Comparison of ENCODE assay signal across 1 cellular context in the genomic region with DNA sequence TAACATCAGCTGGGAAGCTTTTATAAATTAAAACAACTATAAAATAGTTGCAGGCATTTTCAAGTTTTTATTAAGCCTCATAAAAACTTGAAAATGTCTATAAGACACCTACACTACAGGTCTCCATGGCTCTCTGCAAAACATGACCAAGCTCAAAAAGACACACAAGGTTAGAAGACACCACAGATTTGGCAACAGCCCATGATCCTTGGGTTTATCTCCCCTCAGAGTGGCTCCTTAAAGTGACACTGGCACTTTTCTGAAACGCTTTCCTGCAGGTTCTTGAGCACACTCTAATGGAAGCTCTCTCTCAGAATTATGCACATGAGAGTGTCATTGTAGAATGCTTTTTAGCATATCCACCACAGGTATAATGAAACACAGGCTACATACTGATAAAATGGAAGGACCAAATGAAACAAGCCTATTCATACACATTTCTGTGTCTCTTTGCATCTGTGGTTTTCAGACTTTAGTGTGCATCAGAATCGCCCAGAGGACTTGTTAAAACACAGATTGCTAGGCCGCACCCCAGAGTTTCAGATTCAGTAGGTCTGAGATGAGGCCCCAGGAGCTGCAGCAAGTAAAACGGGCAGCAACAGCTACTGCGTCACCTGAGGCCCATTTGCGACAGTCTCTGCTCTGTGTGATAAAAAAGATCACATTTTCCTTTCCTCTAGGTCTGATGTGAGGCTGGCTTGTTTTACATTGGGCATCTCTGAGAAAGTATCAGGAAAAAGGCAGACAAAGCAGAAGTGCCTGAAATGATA.
TF ChIP-seq lines count a peak whose summit lies in the region.

No MANE protein-coding gene starts in this region.

TF ChIP-seq in GM12878, 131 proteins besides CTCF, POLR2A, EP300 and RAD21 (continued from another document):
- TF ChIP-seq, protein P1, sequence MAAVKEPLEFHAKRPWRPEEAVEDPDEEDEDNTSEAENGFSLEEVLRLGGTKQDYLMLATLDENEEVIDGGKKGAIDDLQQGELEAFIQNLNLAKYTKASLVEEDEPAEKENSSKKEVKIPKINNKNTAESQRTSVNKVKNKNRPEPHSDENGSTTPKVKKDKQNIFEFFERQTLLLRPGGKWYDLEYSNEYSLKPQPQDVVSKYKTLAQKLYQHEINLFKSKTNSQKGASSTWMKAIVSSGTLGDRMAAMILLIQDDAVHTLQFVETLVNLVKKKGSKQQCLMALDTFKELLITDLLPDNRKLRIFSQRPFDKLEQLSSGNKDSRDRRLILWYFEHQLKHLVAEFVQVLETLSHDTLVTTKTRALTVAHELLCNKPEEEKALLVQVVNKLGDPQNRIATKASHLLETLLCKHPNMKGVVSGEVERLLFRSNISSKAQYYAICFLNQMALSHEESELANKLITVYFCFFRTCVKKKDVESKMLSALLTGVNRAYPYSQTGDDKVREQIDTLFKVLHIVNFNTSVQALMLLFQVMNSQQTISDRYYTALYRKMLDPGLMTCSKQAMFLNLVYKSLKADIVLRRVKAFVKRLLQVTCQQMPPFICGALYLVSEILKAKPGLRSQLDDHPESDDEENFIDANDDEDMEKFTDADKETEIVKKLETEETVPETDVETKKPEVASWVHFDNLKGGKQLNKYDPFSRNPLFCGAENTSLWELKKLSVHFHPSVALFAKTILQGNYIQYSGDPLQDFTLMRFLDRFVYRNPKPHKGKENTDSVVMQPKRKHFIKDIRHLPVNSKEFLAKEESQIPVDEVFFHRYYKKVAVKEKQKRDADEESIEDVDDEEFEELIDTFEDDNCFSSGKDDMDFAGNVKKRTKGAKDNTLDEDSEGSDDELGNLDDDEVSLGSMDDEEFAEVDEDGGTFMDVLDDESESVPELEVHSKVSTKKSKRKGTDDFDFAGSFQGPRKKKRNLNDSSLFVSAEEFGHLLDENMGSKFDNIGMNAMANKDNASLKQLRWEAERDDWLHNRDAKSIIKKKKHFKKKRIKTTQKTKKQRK (IDR thresholded peaks at IDR 0.05; ENCODE audit: low read depth, low read length) = no peak
- no peak for TF ChIP-seq SUZ12 (IDR thresholded peaks at IDR 0.05; ENCODE audit: unreplicated experiment)
- TF ChIP-seq BMI1 (IDR thresholded peaks at IDR 0.05; ENCODE audit: borderline replicate concordance) = no peak
- no peak for TF ChIP-seq SUPT20H (IDR thresholded peaks at IDR 0.05; ENCODE audit: borderline replicate concordance, control insufficient read depth, low read depth, low read length)
- TF ChIP-seq NR2F1 (conservative IDR thresholded peaks at IDR 0.05) = peak; percentile 40; the same call in 1 of the 2 replicates
- TF ChIP-seq, protein P2, sequence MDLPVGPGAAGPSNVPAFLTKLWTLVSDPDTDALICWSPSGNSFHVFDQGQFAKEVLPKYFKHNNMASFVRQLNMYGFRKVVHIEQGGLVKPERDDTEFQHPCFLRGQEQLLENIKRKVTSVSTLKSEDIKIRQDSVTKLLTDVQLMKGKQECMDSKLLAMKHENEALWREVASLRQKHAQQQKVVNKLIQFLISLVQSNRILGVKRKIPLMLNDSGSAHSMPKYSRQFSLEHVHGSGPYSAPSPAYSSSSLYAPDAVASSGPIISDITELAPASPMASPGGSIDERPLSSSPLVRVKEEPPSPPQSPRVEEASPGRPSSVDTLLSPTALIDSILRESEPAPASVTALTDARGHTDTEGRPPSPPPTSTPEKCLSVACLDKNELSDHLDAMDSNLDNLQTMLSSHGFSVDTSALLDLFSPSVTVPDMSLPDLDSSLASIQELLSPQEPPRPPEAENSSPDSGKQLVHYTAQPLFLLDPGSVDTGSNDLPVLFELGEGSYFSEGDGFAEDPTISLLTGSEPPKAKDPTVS (IDR thresholded peaks at IDR 0.05; ENCODE audit: low read depth, low read length) = no peak
- TF ChIP-seq POLR2AphosphoS2 (IDR thresholded peaks at IDR 0.05; ENCODE audit: low read depth, low read length) = no peak
- no peak for TF ChIP-seq LARP7 (IDR thresholded peaks at IDR 0.05)
- TF ChIP-seq, protein P3, sequence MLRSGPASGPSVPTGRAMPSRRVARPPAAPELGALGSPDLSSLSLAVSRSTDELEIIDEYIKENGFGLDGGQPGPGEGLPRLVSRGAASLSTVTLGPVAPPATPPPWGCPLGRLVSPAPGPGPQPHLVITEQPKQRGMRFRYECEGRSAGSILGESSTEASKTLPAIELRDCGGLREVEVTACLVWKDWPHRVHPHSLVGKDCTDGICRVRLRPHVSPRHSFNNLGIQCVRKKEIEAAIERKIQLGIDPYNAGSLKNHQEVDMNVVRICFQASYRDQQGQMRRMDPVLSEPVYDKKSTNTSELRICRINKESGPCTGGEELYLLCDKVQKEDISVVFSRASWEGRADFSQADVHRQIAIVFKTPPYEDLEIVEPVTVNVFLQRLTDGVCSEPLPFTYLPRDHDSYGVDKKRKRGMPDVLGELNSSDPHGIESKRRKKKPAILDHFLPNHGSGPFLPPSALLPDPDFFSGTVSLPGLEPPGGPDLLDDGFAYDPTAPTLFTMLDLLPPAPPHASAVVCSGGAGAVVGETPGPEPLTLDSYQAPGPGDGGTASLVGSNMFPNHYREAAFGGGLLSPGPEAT (IDR thresholded peaks at IDR 0.05; ENCODE audit: low read depth) = peak; percentile 41; the same call in 1 of the 2 replicates
- TF ChIP-seq FOXK2 (IDR thresholded peaks at IDR 0.05) = no peak
- no peak for TF ChIP-seq HDAC2 (IDR thresholded peaks at IDR 0.05)
- no peak for TF ChIP-seq BACH1 (IDR thresholded peaks at IDR 0.05; ENCODE audit: borderline replicate concordance)
- TF ChIP-seq ZNF384 (IDR thresholded peaks at IDR 0.05; ENCODE audit: borderline replicate concordance, low read depth, low read length) = no peak
- TF ChIP-seq, protein P4, sequence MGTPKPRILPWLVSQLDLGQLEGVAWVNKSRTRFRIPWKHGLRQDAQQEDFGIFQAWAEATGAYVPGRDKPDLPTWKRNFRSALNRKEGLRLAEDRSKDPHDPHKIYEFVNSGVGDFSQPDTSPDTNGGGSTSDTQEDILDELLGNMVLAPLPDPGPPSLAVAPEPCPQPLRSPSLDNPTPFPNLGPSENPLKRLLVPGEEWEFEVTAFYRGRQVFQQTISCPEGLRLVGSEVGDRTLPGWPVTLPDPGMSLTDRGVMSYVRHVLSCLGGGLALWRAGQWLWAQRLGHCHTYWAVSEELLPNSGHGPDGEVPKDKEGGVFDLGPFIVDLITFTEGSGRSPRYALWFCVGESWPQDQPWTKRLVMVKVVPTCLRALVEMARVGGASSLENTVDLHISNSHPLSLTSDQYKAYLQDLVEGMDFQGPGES (IDR thresholded peaks at IDR 0.05) = no peak
- peak; percentile 39; the same call in 1 of the 2 replicates for TF ChIP-seq CHD2 (IDR thresholded peaks at IDR 0.05; ENCODE audit: borderline replicate concordance, low read depth, low read length)
- TF ChIP-seq MXI1 (IDR thresholded peaks at IDR 0.05; ENCODE audit: low read depth, low read length) = no peak
- no peak for TF ChIP-seq SRF (IDR thresholded peaks at IDR 0.05; ENCODE audit: low read depth in 2 of 2, low read length in 2 of 2)
- TF ChIP-seq KLF5 (IDR thresholded peaks at IDR 0.05; ENCODE audit: partially characterized antibody) = no peak
- TF ChIP-seq, protein P5, sequence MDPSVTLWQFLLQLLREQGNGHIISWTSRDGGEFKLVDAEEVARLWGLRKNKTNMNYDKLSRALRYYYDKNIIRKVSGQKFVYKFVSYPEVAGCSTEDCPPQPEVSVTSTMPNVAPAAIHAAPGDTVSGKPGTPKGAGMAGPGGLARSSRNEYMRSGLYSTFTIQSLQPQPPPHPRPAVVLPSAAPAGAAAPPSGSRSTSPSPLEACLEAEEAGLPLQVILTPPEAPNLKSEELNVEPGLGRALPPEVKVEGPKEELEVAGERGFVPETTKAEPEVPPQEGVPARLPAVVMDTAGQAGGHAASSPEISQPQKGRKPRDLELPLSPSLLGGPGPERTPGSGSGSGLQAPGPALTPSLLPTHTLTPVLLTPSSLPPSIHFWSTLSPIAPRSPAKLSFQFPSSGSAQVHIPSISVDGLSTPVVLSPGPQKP (IDR thresholded peaks at IDR 0.05; ENCODE audit: low read depth, low read length) = no peak
- TF ChIP-seq CHD1 (IDR thresholded peaks at IDR 0.05; ENCODE audit: low read depth, low read length) = no peak
- TF ChIP-seq MYB (IDR thresholded peaks at IDR 0.05; ENCODE audit: borderline replicate concordance, low read depth, low read length) = no peak
- no peak for TF ChIP-seq ZNF217 (IDR thresholded peaks at IDR 0.05)
- peak in 1 of 2 experiments; percentile 46; a peak in 1 of 4 replicates for TF ChIP-seq ETV6 (conservative IDR thresholded peaks at IDR 0.05 in 1 of 2, IDR thresholded peaks at IDR 0.05 in 1 of 2; ENCODE audit: borderline replicate concordance in 1 of 2, low read depth in 1 of 2)
- TF ChIP-seq ZBED1 (IDR thresholded peaks at IDR 0.05; ENCODE audit: borderline replicate concordance) = peak; percentile 55; the same call in 1 of the 2 replicates
- peak; percentile 59 for TF ChIP-seq JUNB (IDR thresholded peaks at IDR 0.05)
- peak; percentile 88 for TF ChIP-seq CBFB (IDR thresholded peaks at IDR 0.05; ENCODE audit: low read depth)
- no peak for TF ChIP-seq JUND (IDR thresholded peaks at IDR 0.05; ENCODE audit: low read depth, low read length)
- TF ChIP-seq MEF2A (IDR thresholded peaks at IDR 0.05; ENCODE audit: insufficient read depth, low read depth, low read length) = no peak
- no peak for TF ChIP-seq PAX8 (IDR thresholded peaks at IDR 0.05)
- 0 out of 2 replicates have a peak, but pooled peaks have one; percentile 54 for TF ChIP-seq TARDBP (IDR thresholded peaks at IDR 0.05; ENCODE audit: borderline replicate concordance)
